In the genomic region with DNA sequence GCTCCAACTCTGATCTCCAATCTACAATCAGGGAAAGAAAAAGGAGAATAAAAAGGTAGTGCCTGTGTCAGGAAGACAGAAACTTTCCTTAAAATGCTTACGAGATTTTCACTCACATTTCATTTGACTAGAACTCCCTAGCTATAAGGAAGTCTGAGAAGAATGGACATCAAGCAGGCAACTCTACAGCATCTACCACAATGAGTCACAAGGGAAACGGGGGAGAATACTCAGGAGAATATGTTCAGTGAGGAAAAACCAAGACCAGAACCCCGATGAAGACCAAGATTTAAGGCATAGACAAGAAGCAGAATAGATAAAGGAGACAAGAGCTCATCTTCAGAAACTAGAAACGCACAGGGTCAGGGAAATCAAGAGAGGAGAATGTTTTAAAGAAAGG, we compare ENCODE assay signal across 12 cellular contexts. TPM values are rescaled to one million over a fixed set of nuclear protein-coding genes. Genes with fewer than 3 reads are reported as not detected.
DNase-seq lines count a peak whose midpoint lies in the region; ATAC-seq, FAIRE-seq and TF ChIP-seq lines count a peak whose summit lies in the region.
"Had no signal": no experiment of that assay in that cellular context is flagged by ENCODE, and none has a peak within 500 bp of the region (broad histone marks: within the 10 kb centered on the region; RNA-seq: fewer than 3 reads in every experiment).

No MANE protein-coding gene starts in this region.

- ATAC-seq in activated T-helper 17 cell treated with anti-CD3 and anti-CD28 coated beads, Interleukin-2, amount 50 U/mL, for 72 hours (replicated peaks): peak; percentile 60

- H3K27ac ChIP-seq in small intestine (ENCODE audit: low read depth in 1 of 2, low read length in 1 of 2): no peak overlapping the region
- H3K27ac ChIP-seq: stomach had no signal

- 51 to 57% methylated on average over 4 of the region's 4 CpGs for WGBS in lower leg skin, 2 donors
- 49 to 60% (median 51%) methylated on average over 4 of the region's 4 CpGs for WGBS in small intestine, 3 donors

- no peaks in the 10 kb centered on the region for H3K4me1 ChIP-seq in small intestine (ENCODE audit: control insufficient read depth in 2 of 2, insufficient read depth in 1 of 2, low read depth in 1 of 2, low read length in 1 of 2)

- no peak for TF ChIP-seq POLR2A in lower leg skin (IDR thresholded peaks at IDR 0.05)

- no peaks in the 10 kb centered on the region for H3K36me3 ChIP-seq in small intestine (ENCODE audit: control insufficient read depth in 2 of 2, insufficient read depth in 2 of 2, low read length in 2 of 2)

- H3K9me3 ChIP-seq in small intestine (ENCODE audit: control insufficient read depth, low read depth): no peaks in the 10 kb centered on the region
- H3K9me3 ChIP-seq: stomach had no signal

- no peak overlapping the region for H3K4me3 Mint-ChIP-seq in activated T-helper 17 cell treated with anti-CD3 and anti-CD28 coated beads, Interleukin-2, amount 50 U/mL, for 72 hours

- H3K27me3 ChIP-seq in small intestine (ENCODE audit: control insufficient read depth in 2 of 2, insufficient read depth in 2 of 2, low read length in 2 of 2): no peaks in the 10 kb centered on the region
- H3K27me3 ChIP-seq: stomach had no signal

- intact Hi-C loops in lower leg skin (cut with DNase I; ENCODE audit: low total_unique reads): loop anchor here (5.0 to 10.0 kb wide), 2 partner anchors 314 to 1562 kb away; a partner anchor contains a TSS

- no peaks in the 10 kb centered on the region for H3K4me1 Mint-ChIP-seq in activated T-helper 17 cell treated with anti-CD3 and anti-CD28 coated beads, Interleukin-2, amount 50 U/mL, for 72 hours

- no peaks in the 10 kb centered on the region for H3K27me3 Mint-ChIP-seq in activated T-helper 17 cell treated with anti-CD3 and anti-CD28 coated beads, Interleukin-2, amount 50 U/mL, for 72 hours

- H3K36me3 Mint-ChIP-seq in activated T-helper 17 cell treated with anti-CD3 and anti-CD28 coated beads, Interleukin-2, amount 50 U/mL, for 72 hours (ENCODE audit: low read depth): peaks cover 17% of the 10 kb centered on the region

- H3K4me3 ChIP-seq in lower leg skin (ENCODE audit: low read depth, poor library complexity, severe bottlenecking) (no peak overlapping the region), small intestine (ENCODE audit: low read depth in 1 of 2, low read length in 2 of 2) (no peak overlapping the region)
- H3K4me3 ChIP-seq: lung, stomach had no signal

- DNase-seq in CD1c-positive myeloid dendritic cell (ENCODE audit: extremely low spot score) (peak; percentile 25), HT1080 (ENCODE audit: low read depth) (peak; percentile 53), hepatic stellate cell (ENCODE audit: low spot score) (peak; percentile 26), lower leg skin (ENCODE audit: low spot score in 2 of 2) (no peak), small intestine (no peak), hippocampal formation (lab: John Stamatoyannopoulos, UW) (no peak)
- DNase-seq in stimulated activated CD4-positive, alpha-beta T cell treated with anti-CD3 and anti-CD28 coated beads, Interleukin-4, amount 100 ng/mL, for 4 hours: no peak
- DNase-seq: cerebellar nuclear complex, SIG-M5, stomach had no signal

- no peak overlapping the region for H3K27ac Mint-ChIP-seq in activated T-helper 17 cell treated with anti-CD3 and anti-CD28 coated beads, Interleukin-2, amount 50 U/mL, for 72 hours

- no peaks in the 10 kb centered on the region for H3K9me3 Mint-ChIP-seq in activated T-helper 17 cell treated with anti-CD3 and anti-CD28 coated beads, Interleukin-2, amount 50 U/mL, for 72 hours

- TF ChIP-seq CTCF in lower leg skin (IDR thresholded peaks at IDR 0.05): no peak

- no peak for FAIRE-seq in small intestine (lab: Jason Lieb, UNC)

RNA-seq across cellular contexts. Expression of a gene that starts 9.0 kb away (rescaled TPM):
- total RNA-seq in HT1080 (2014; rRNA removed; shearing (Covaris generic)): 19.6 and 23.1 TPM in 2 replicates
- 18.1 and 26.2 TPM in 2 replicates for polyA plus RNA-seq in HT1080 (2015; cell fraction: cytosol; rRNA removed)
- polyA plus RNA-seq in HT1080 (2015; cell fraction: nucleus; rRNA removed): 7.2 and 14.5 TPM in 2 replicates
- total RNA-seq in activated T-helper 17 cell treated with anti-CD3 and anti-CD28 coated beads, Interleukin-2, amount 50 U/mL, for 72 hours: 10 to 100 TPM in 1 of 2 donors, 1 to 10 TPM in 1; 5.0 to 14.5 TPM
- 10 to 100 TPM in 3 of 4 donors, 1 to 10 TPM in 1; 9.0 to 24.4 (median 17.6) TPM for total RNA-seq in lower leg skin
- polyA plus RNA-seq in small intestine: 10 to 100 TPM; 10.1 to 29.2 (median 18.6) TPM

RNA-seq across cellular contexts. Expression of a gene that starts 51.5 kb away (rescaled TPM):
- total RNA-seq in HT1080 (2014; rRNA removed; shearing (Covaris generic)): 7.9 and 9.5 TPM in 2 replicates
- 5.6 and 7.4 TPM in 2 replicates for polyA plus RNA-seq in HT1080 (2015; cell fraction: cytosol; rRNA removed)
- polyA plus RNA-seq in HT1080 (2015; cell fraction: nucleus; rRNA removed): 18.7 and 23.4 TPM in 2 replicates
- 10 to 100 TPM; 10.3 to 18.9 TPM for total RNA-seq in activated T-helper 17 cell treated with anti-CD3 and anti-CD28 coated beads, Interleukin-2, amount 50 U/mL, for 72 hours
- total RNA-seq in lower leg skin: 10 to 100 TPM; 15.7 to 32.5 (median 25.2) TPM
- 10 to 100 TPM in 2 of 3 donors, 1 to 10 TPM in 1; 7.1 to 35.4 (median 26.2) TPM for polyA plus RNA-seq in small intestine

Comparison
In these comparisons a context has a peak if more than half of its experiments do, and no peak if none do; other contexts are left out.
1. DNase-seq: peak in CD1c-positive myeloid dendritic cell (single experiment), HT1080 (single experiment) and hepatic stellate cell (single experiment); none in lower leg skin (0 of 2), stimulated activated CD4-positive, alpha-beta T cell treated with anti-CD3 and anti-CD28 coated beads, Interleukin-4, amount 100 ng/mL, for 4 hours (0 of 2), small intestine (single experiment) and hippocampal formation (0 of 2).